Comparison of ENCODE assay signal across 8 cellular contexts in genomic region chr1:98388431-98388830, GRCh38.
DNase-seq lines count a peak whose midpoint lies in the region; ATAC-seq, FAIRE-seq and TF ChIP-seq lines count a peak whose summit lies in the region.

No MANE protein-coding gene starts in this region.

- CTCF ChIA-PET in activated CD4-positive, alpha-beta T cell treated with anti-CD3 and anti-CD28 coated beads for 36 hours (lab: Charles Lee) = interaction anchor here (0.7 to 1.0 kb wide), 2 partner anchors 17 to 18 kb away, joined by 3 read pairs; no protein-coding TSS in a partner anchor
- CTCF ChIA-PET in activated CD8-positive, alpha-beta T cell treated with anti-CD3 and anti-CD28 coated beads, Interleukin-2, amount 10 ng/mL, durations not matched to agents 7 days and 5 days (lab: Charles Lee) = interaction anchor here (0.6 to 1.6 kb wide), 2 partner anchors 17 to 333 kb away, joined by 3 read pairs; no protein-coding TSS in a partner anchor

- H3K4me3 Mint-ChIP-seq in activated CD4-positive, alpha-beta T cell treated with anti-CD3 and anti-CD28 coated beads for 36 hours = no peak overlapping the region
- peak overlapping the region; percentile 47 for H3K4me3 Mint-ChIP-seq in activated CD8-positive, alpha-beta T cell treated with anti-CD3 and anti-CD28 coated beads, Interleukin-2, amount 10 ng/mL, durations not matched to agents 7 days and 5 days
- H3K4me3 Mint-ChIP-seq in memory B cell = no peak overlapping the region

- H3K4me1 Mint-ChIP-seq in activated CD4-positive, alpha-beta T cell treated with anti-CD3 and anti-CD28 coated beads for 36 hours = peaks cover 12% of the 10 kb centered on the region
- H3K4me1 Mint-ChIP-seq in activated CD8-positive, alpha-beta T cell treated with anti-CD3 and anti-CD28 coated beads, Interleukin-2, amount 10 ng/mL, durations not matched to agents 7 days and 5 days (ENCODE audit: low read depth) = peaks cover 24% of the 10 kb centered on the region
- no peaks in the 10 kb centered on the region for H3K4me1 Mint-ChIP-seq in memory B cell

- intact Hi-C loops in activated CD4-positive, alpha-beta T cell treated with anti-CD3 and anti-CD28 coated beads for 36 hours (cut with DNase I, micrococcal nuclease) = no loop called here

- TF ChIP-seq CTCF in D721Med (IDR thresholded peaks at IDR 0.05; ENCODE audit: insufficient read depth, missing control alignments) = no peak

- no peaks in the 10 kb centered on the region for H3K36me3 Mint-ChIP-seq in activated CD4-positive, alpha-beta T cell treated with anti-CD3 and anti-CD28 coated beads for 36 hours (ENCODE audit: low read depth)
- H3K36me3 Mint-ChIP-seq in activated CD8-positive, alpha-beta T cell treated with anti-CD3 and anti-CD28 coated beads, Interleukin-2, amount 10 ng/mL, durations not matched to agents 7 days and 5 days (ENCODE audit: low read depth) = peaks cover 10% of the 10 kb centered on the region
- no peaks in the 10 kb centered on the region for H3K36me3 Mint-ChIP-seq in memory B cell

- no peaks in the 10 kb centered on the region for H3K9me3 Mint-ChIP-seq in activated CD4-positive, alpha-beta T cell treated with anti-CD3 and anti-CD28 coated beads for 36 hours (ENCODE audit: low read depth)
- no peaks in the 10 kb centered on the region for H3K9me3 Mint-ChIP-seq in activated CD8-positive, alpha-beta T cell treated with anti-CD3 and anti-CD28 coated beads, Interleukin-2, amount 10 ng/mL, durations not matched to agents 7 days and 5 days (ENCODE audit: insufficient read depth)
- H3K9me3 Mint-ChIP-seq in memory B cell = no peaks in the 10 kb centered on the region

- peak; percentile 9 for DNase-seq in activated CD4-positive, alpha-beta T cell treated with anti-CD3 and anti-CD28 coated beads for 36 hours
- no peak for DNase-seq in activated CD4-positive, alpha-beta T cell treated with anti-CD3 and anti-CD28 coated beads, Interleukin-2, amount 50 U/mL, for 48 hours
- peak; percentile 62 for DNase-seq in activated CD8-positive, alpha-beta T cell treated with anti-CD3 and anti-CD28 coated beads, Interleukin-2, amount 10 ng/mL, durations not matched to agents 7 days and 5 days
- DNase-seq in memory B cell (ENCODE audit: low spot score in 2 of 2) (no peak), OCI-M2 (lab: John Stamatoyannopoulos, UW; ENCODE audit: unreplicated experiment) (no peak), UCSD-AML1 (lab: John Stamatoyannopoulos, UW; ENCODE audit: unreplicated experiment) (no peak), D721Med (ENCODE audit: insufficient read length, low spot score) (no peak)

- H3K27ac Mint-ChIP-seq in activated CD4-positive, alpha-beta T cell treated with anti-CD3 and anti-CD28 coated beads for 36 hours = no peak overlapping the region
- H3K27ac Mint-ChIP-seq in activated CD8-positive, alpha-beta T cell treated with anti-CD3 and anti-CD28 coated beads, Interleukin-2, amount 10 ng/mL, durations not matched to agents 7 days and 5 days = peak overlapping the region; percentile 77
- H3K27ac Mint-ChIP-seq in memory B cell = peak overlapping the region; percentile 41

- H3K27me3 Mint-ChIP-seq in activated CD4-positive, alpha-beta T cell treated with anti-CD3 and anti-CD28 coated beads for 36 hours = no peaks in the 10 kb centered on the region
- peaks cover 8% of the 10 kb centered on the region for H3K27me3 Mint-ChIP-seq in activated CD8-positive, alpha-beta T cell treated with anti-CD3 and anti-CD28 coated beads, Interleukin-2, amount 10 ng/mL, durations not matched to agents 7 days and 5 days (ENCODE audit: low read depth)
- H3K27me3 Mint-ChIP-seq in memory B cell = no peaks in the 10 kb centered on the region

- ATAC-seq in activated CD4-positive, alpha-beta T cell treated with anti-CD3 and anti-CD28 coated beads for 36 hours = peak; percentile 72
- ATAC-seq in HG03280 (IDR thresholded peaks at IDR 0.05; ENCODE audit: unreplicated experiment) (peak; percentile 60), memory B cell (ENCODE audit: low read depth) (no peak)
- peak; percentile 95 for ATAC-seq in activated CD8-positive, alpha-beta T cell treated with anti-CD3 and anti-CD28 coated beads, Interleukin-2, amount 10 ng/mL, durations not matched to agents 7 days and 5 days

- POLR2A ChIA-PET in activated CD4-positive, alpha-beta T cell treated with anti-CD3 and anti-CD28 coated beads for 36 hours (lab: Charles Lee) = no interaction called here
- POLR2A ChIA-PET in activated CD8-positive, alpha-beta T cell treated with anti-CD3 and anti-CD28 coated beads, Interleukin-2, amount 10 ng/mL, durations not matched to agents 7 days and 5 days (lab: Charles Lee) = interaction anchor here (0.6 kb wide), 1 partner anchor 1378 kb away, joined by 3 read pairs; the partner anchor contains the start of gene FRRS1

- FAIRE-seq in D721Med (lab: Jason Lieb, UNC) = no peak

Comparison
In these comparisons a context has a peak if more than half of its experiments do, and no peak if none do; other contexts are left out.
1. DNase-seq: peak in activated CD4-positive, alpha-beta T cell treated with anti-CD3 and anti-CD28 coated beads for 36 hours (single experiment) and activated CD8-positive, alpha-beta T cell treated with anti-CD3 and anti-CD28 coated beads, Interleukin-2, amount 10 ng/mL, durations not matched to agents 7 days and 5 days (single experiment); none in activated CD4-positive, alpha-beta T cell treated with anti-CD3 and anti-CD28 coated beads, Interleukin-2, amount 50 U/mL, for 48 hours (0 of 2), memory B cell (0 of 2), OCI-M2 (single experiment), UCSD-AML1 (single experiment) and D721Med (single experiment).